In the genomic region with DNA sequence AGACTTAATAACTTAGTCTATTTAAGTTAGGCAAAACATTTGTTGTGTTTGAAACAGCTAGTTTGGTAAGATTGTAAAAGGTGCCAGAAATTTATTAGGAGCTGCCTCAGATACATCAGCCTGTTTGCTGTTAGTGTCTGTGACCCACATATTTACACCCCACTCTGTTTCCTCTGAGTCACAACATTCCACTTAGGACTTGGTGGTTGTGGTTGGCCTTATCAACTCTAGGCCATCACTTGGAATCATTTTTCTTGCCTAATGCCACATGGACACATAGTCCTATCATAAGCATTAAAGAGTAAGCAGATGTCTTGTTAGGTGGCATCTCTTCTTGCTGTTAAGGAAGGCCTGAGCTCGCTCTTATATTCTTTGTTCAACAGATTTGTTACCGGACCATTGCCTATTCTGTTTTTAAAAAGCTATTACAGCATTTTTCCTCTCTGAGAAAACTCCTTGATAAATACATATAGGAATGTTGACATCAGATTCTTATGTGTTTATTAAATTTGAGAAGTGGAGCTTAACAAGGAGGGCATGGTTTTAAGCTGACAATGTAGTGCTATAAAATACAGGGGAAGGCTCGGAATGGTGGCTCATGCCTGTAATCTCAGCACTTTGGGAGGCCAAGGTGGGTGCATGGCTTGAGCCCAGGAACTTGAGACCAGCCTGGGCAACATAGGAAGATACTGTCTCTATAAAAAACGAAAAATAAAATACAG, we compare ENCODE assay signal across 1 cellular context.
TF ChIP-seq lines count a peak whose summit lies in the region.

No MANE protein-coding gene starts in this region.

TF ChIP-seq in IMR-90, 13 proteins besides CTCF, POLR2A, EP300 and RAD21 (continued from another document):
- TF ChIP-seq, protein P1, sequence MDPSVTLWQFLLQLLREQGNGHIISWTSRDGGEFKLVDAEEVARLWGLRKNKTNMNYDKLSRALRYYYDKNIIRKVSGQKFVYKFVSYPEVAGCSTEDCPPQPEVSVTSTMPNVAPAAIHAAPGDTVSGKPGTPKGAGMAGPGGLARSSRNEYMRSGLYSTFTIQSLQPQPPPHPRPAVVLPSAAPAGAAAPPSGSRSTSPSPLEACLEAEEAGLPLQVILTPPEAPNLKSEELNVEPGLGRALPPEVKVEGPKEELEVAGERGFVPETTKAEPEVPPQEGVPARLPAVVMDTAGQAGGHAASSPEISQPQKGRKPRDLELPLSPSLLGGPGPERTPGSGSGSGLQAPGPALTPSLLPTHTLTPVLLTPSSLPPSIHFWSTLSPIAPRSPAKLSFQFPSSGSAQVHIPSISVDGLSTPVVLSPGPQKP (IDR thresholded peaks at IDR 0.05; ENCODE audit: borderline replicate concordance, low read depth, low read length): no peak
- no peak for TF ChIP-seq RFX5 (IDR thresholded peaks at IDR 0.05; ENCODE audit: low read depth, low read length)
- TF ChIP-seq CHD1 (IDR thresholded peaks at IDR 0.05; ENCODE audit: low read depth, low read length): no peak
- peak; percentile 85 for TF ChIP-seq CEBPB (IDR thresholded peaks at IDR 0.05; ENCODE audit: low read depth, low read length)
- no peak for TF ChIP-seq MAZ (IDR thresholded peaks at IDR 0.05; ENCODE audit: borderline replicate concordance, low read depth, low read length)
- TF ChIP-seq RCOR1 (IDR thresholded peaks at IDR 0.05; ENCODE audit: insufficient replicate concordance, low read length): peak; percentile 97
- TF ChIP-seq MXI1 (IDR thresholded peaks at IDR 0.05; ENCODE audit: borderline replicate concordance, low read depth, low read length): 0 out of 2 replicates have a peak, but pooled peaks have one; percentile 15
- peak; percentile 57 for TF ChIP-seq BHLHE40 (IDR thresholded peaks at IDR 0.05; ENCODE audit: low read depth, low read length)
- TF ChIP-seq, protein P2, sequence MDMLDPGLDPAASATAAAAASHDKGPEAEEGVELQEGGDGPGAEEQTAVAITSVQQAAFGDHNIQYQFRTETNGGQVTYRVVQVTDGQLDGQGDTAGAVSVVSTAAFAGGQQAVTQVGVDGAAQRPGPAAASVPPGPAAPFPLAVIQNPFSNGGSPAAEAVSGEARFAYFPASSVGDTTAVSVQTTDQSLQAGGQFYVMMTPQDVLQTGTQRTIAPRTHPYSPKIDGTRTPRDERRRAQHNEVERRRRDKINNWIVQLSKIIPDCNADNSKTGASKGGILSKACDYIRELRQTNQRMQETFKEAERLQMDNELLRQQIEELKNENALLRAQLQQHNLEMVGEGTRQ (IDR thresholded peaks at IDR 0.05; ENCODE audit: low read depth, low read length): no peak
- peak; percentile 73 for TF ChIP-seq FOS (IDR thresholded peaks at IDR 0.05; ENCODE audit: low read depth, low read length)
- TF ChIP-seq MAFK (IDR thresholded peaks at IDR 0.05; ENCODE audit: low read depth, low read length): no peak; the same call in 1 of the 2 replicates
- TF ChIP-seq SMC3 (IDR thresholded peaks at IDR 0.05; ENCODE audit: low read depth, low read length): 0 out of 2 replicates have a peak, but pooled peaks have one; percentile 3
